Comparison of ENCODE assay signal across 1 cellular context in the genomic region with DNA sequence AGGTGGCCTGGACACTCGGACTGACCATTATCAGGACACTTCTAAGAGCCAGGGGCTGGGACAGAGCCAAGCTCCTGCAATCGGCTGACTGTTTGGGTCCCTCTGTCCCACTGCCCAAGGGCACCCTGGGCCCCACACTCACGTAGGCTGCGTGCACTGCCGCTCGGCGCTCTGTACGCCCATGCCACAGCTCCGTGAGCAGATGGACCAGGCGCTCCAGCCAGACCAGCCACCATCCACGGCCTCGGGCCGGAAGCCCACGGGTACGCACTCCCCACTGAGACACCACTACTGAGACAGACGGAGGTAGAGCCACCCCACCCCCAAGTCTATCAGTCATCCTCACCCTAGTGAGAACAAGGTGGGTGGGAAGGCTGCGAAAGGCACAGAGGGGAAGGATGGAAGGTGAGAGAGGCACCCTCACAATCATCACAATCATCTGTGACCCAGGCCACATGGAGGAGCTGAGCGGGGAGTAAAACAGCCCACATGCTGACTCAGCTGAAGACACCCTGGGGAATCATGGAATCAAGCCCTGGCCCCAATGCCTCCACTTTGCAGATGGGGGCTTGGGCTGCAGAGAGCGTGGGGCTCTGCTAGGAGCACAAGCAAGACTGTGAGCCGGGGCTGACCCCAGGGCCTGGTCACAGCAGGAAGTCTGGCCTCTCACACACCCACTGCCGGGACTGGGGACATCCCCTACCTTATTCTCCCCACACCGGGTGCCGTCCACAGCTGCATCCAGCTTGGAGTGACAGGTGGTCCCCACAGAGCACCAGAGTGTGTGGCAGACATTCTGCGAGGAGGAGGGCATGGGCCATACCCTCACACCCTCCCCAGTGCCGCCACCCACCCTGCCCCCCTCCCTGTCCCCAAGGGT.
A peak's percentile ranks its signal among the peaks of the same experiment; 100 is the strongest.
TF ChIP-seq lines count a peak whose summit lies in the region.

No MANE protein-coding gene starts in this region.

TF ChIP-seq in HepG2, 621 proteins besides CTCF, POLR2A, EP300 and RAD21:
- TF ChIP-seq MAFF (IDR thresholded peaks at IDR 0.05; ENCODE audit: low read depth, low read length) (0 out of 2 replicates have a peak, but pooled peaks have one; percentile 25), MAFK (conservative IDR thresholded peaks at IDR 0.05 in 1 of 2, IDR thresholded peaks at IDR 0.05 in 1 of 2; ENCODE audit: low read length in 2 of 2) (peak; percentile 40 to 46; a peak in 2 of 4 replicates)
